Comparison of ENCODE assay signal across 20 cellular contexts in the genomic region with DNA sequence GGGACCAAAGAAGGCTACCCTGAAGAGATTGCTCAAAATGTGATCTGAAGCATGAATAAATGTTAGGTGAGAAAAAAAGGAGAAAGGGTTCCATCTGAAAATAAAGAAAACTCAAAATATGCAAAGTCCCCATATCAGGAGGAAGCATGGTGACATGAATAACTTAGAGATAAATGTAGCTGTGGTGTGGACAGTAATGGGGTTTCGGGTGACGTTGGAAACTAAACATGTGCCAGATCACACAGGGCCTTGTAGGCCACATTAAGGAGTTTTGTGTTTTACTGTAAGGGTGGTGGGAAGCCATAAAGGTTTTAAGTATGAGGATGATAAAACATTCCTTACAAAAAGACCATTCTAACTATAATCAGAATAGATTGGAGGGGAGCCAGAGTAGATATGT. TPM values are rescaled to one million over a fixed set of nuclear protein-coding genes. Genes with fewer than 3 reads are reported as not detected.
DNase-seq lines count a peak whose midpoint lies in the region; ATAC-seq and TF ChIP-seq lines count a peak whose summit lies in the region.
"Had no signal": no experiment of that assay in that cellular context is flagged by ENCODE, and none has a peak within 500 bp of the region (broad histone marks: within the 10 kb centered on the region; RNA-seq: fewer than 3 reads in every experiment).

No MANE protein-coding gene starts in this region.

- peaks cover 0 to 8% of the 10 kb centered on the region in 2 donors for H3K4me1 Mint-ChIP-seq in natural killer cell treated with Interleukin-12 subunit alpha and Interleukin-12 subunit beta and Interleukin-15 and Interleukin-18, amount 100 ng/mL, for 72 hours (ENCODE audit: low read depth in 2 of 2)
- H3K4me1 Mint-ChIP-seq in natural killer cell (no peaks in the 10 kb centered on the region), WTC11 (peaks cover 16% of the 10 kb centered on the region)

- no peak overlapping the region for H3K27ac Mint-ChIP-seq in natural killer cell treated with Interleukin-12 subunit alpha and Interleukin-12 subunit beta and Interleukin-15 and Interleukin-18, amount 100 ng/mL, for 72 hours
- H3K27ac Mint-ChIP-seq in natural killer cell = no peak overlapping the region
- no peak overlapping the region for H3K27ac Mint-ChIP-seq in WTC11
- H3K27ac Mint-ChIP-seq: stimulated activated naive B cell treated with anti-CD40 and anti-IgM and Interleukin-4, amounts not matched to agents 10 μg/mL and 1 μg/mL and 100 μg/mL, for 72 hours had no signal

- H3K36me3 Mint-ChIP-seq in natural killer cell treated with Interleukin-12 subunit alpha and Interleukin-12 subunit beta and Interleukin-15 and Interleukin-18, amount 100 ng/mL, for 72 hours = peaks cover 5% of the 10 kb centered on the region
- H3K36me3 Mint-ChIP-seq in natural killer cell = no peaks in the 10 kb centered on the region
- peaks cover 10% of the 10 kb centered on the region; the same call in 1 of the 2 replicates for H3K36me3 Mint-ChIP-seq in WTC11
- H3K36me3 Mint-ChIP-seq: CD14-positive monocyte; stimulated activated naive B cell treated with anti-CD40 and anti-IgM and Interleukin-4, amounts not matched to agents 10 μg/mL and 1 μg/mL and 100 μg/mL, for 72 hours had no signal

- no peak for TF ChIP-seq CTCF in natural killer cell (IDR thresholded peaks at IDR 0.05)
- TF ChIP-seq CTCF in WTC11 (IDR thresholded peaks at IDR 0.05) = no peak

- H3K9me3 Mint-ChIP-seq in natural killer cell treated with Interleukin-12 subunit alpha and Interleukin-12 subunit beta and Interleukin-15 and Interleukin-18, amount 100 ng/mL, for 72 hours = no peaks in the 10 kb centered on the region
- H3K9me3 Mint-ChIP-seq in natural killer cell (no peaks in the 10 kb centered on the region), WTC11 (peaks cover 15% of the 10 kb centered on the region)

- intact Hi-C loops in natural killer cell (cut with micrococcal nuclease) = no loop called here
- intact Hi-C loops in sciatic nerve (cut with DNase I) = no loop called here

- POLR2A ChIA-PET in WTC11 (lab: Charles Lee) = no interaction called here

- H3K27me3 Mint-ChIP-seq in natural killer cell treated with Interleukin-12 subunit alpha and Interleukin-12 subunit beta and Interleukin-15 and Interleukin-18, amount 100 ng/mL, for 72 hours = peaks cover 0 to 15% of the 10 kb centered on the region in 2 donors
- peaks cover 0 to 6% of the 10 kb centered on the region in 2 donors for H3K27me3 Mint-ChIP-seq in natural killer cell (ENCODE audit: low read depth in 2 of 2)
- no peaks in the 10 kb centered on the region; the same call in 1 of the 2 replicates for H3K27me3 Mint-ChIP-seq in WTC11 (ENCODE audit: low read depth)
- H3K27me3 Mint-ChIP-seq: stimulated activated naive B cell treated with anti-CD40 and anti-IgM and Interleukin-4, amounts not matched to agents 10 μg/mL and 1 μg/mL and 100 μg/mL, for 72 hours had no signal

- peak overlapping the region; percentile 4 for H3K4me3 Mint-ChIP-seq in natural killer cell treated with Interleukin-12 subunit alpha and Interleukin-12 subunit beta and Interleukin-15 and Interleukin-18, amount 100 ng/mL, for 72 hours
- H3K4me3 Mint-ChIP-seq in natural killer cell (no peak overlapping the region), WTC11 (no peak overlapping the region)
- H3K4me3 Mint-ChIP-seq: CD14-positive monocyte; stimulated activated naive B cell treated with anti-CD40 and anti-IgM and Interleukin-4, amounts not matched to agents 10 μg/mL and 1 μg/mL and 100 μg/mL, for 72 hours had no signal

- no peak for DNase-seq in natural killer cell treated with Interleukin-12 subunit alpha and Interleukin-12 subunit beta and Interleukin-15 and Interleukin-18, amount 100 ng/mL, for 72 hours (ENCODE audit: low spot score)
- DNase-seq in natural killer cell (no peak), NCI-H82 treated with DMSO at 0.1 percent for 48 hours (lab: John Stamatoyannopoulos, UW; ENCODE audit: unreplicated experiment) (no peak), sciatic nerve (ENCODE audit: low spot score) (no peak), WTC11 (ENCODE audit: low spot score) (no peak)
- DNase-seq: 8988T; activated CD4-positive, alpha-beta T cell treated with anti-CD3 and anti-CD28 coated beads for 48 hours; activated naive CD4-positive, alpha-beta T cell treated with Interleukin-2 at 50 U/mL for 16 hours; DMS79; Kasumi-1; mesenchymal stem cell; Peyer's patch; stimulated activated CD4-positive, alpha-beta T cell treated with anti-CD3 and anti-CD28 coated beads, Interleukin-12 subunit alpha, Interleukin-12 subunit beta, amount 100 ng/mL, for 4 hours; stimulated activated naive B cell treated with anti-CD40 and anti-IgM and Interleukin-4, amounts not matched to agents 10 μg/mL and 1 μg/mL and 100 μg/mL, for 72 hours; T-helper 9 cell; trophoblast cell had no signal

- ATAC-seq in natural killer cell treated with Interleukin-12 subunit alpha and Interleukin-12 subunit beta and Interleukin-15 and Interleukin-18, amount 100 ng/mL, for 72 hours = no peak
- ATAC-seq in natural killer cell = no peak
- ATAC-seq in GM21576 (IDR thresholded peaks at IDR 0.05; ENCODE audit: unreplicated experiment) = peak; percentile 38
- peak; percentile 40 for ATAC-seq in HG03565 (IDR thresholded peaks at IDR 0.05; ENCODE audit: unreplicated experiment)
- no peak for ATAC-seq in sciatic nerve
- ATAC-seq in WTC11 = no peak
- no peak for ATAC-seq in HG03025 (IDR thresholded peaks at IDR 0.05; ENCODE audit: low FRiP score, unreplicated experiment)
- ATAC-seq: stimulated activated naive B cell treated with anti-CD40 and anti-IgM and Interleukin-4, amounts not matched to agents 10 μg/mL and 1 μg/mL and 100 μg/mL, for 72 hours had no signal

- CTCF ChIA-PET in WTC11 (lab: Charles Lee) = no interaction called here

TF ChIP-seq in WTC11, 78 proteins besides CTCF, POLR2A, EP300 and RAD21 (continues in another document):
- TF ChIP-seq CBFB (CRISPR knock-in tag; IDR thresholded peaks at IDR 0.05; ENCODE audit: low read depth) (no peak), AFF4 (CRISPR knock-in tag; IDR thresholded peaks at IDR 0.05; ENCODE audit: borderline replicate concordance) (no peak), IRF2 (CRISPR knock-in tag; IDR thresholded peaks at IDR 0.05; ENCODE audit: borderline replicate concordance, low read depth) (no peak), TEAD4 (CRISPR knock-in tag; IDR thresholded peaks at IDR 0.05) (no peak), ZNF396 (CRISPR knock-in tag; IDR thresholded peaks at IDR 0.05; ENCODE audit: borderline replicate concordance) (no peak), ELF4 (CRISPR knock-in tag; IDR thresholded peaks at IDR 0.05; ENCODE audit: low read depth) (no peak), MLX (CRISPR knock-in tag; IDR thresholded peaks at IDR 0.05) (no peak), ZNF138 (CRISPR knock-in tag; conservative IDR thresholded peaks at IDR 0.05) (no peak)

RNA-seq across cellular contexts. Expression of gene ACSL4, which starts 40.3 kb away (rescaled TPM):
- 10 to 100 TPM; 60.2 to 79.4 TPM for total RNA-seq in natural killer cell treated with Interleukin-12 subunit alpha and Interleukin-12 subunit beta and Interleukin-15 and Interleukin-18, amount 100 ng/mL, for 72 hours
- total RNA-seq in natural killer cell (10 to 100 TPM; 19.8 to 28.4 (median 21.7) TPM), sciatic nerve (29.5 TPM), WTC11 (2021) (46.7 to 57.7 TPM (median 47.2 TPM) in 3 replicates)

Comparison
In these comparisons a context has a peak if more than half of its experiments do, and no peak if none do; other contexts are left out.
1. ATAC-seq: peak in GM21576 (single experiment) and HG03565 (single experiment); none in natural killer cell treated with Interleukin-12 subunit alpha and Interleukin-12 subunit beta and Interleukin-15 and Interleukin-18, amount 100 ng/mL, for 72 hours (0 of 2), natural killer cell (0 of 3), sciatic nerve (single experiment), WTC11 (single experiment) and HG03025 (single experiment).